ENCODE assay signal across 1 cellular context in genomic region chrX:68917799-68918198, GRCh38.
TF ChIP-seq lines count a peak whose summit lies in the region.

No MANE protein-coding gene starts in this region.

TF ChIP-seq in SK-N-SH, 30 proteins besides CTCF, POLR2A, EP300 and RAD21 (continued from another document):
- TF ChIP-seq ZBTB33 (IDR thresholded peaks at IDR 0.05; ENCODE audit: borderline replicate concordance, low read depth) (no peak), USF1 (IDR thresholded peaks at IDR 0.05; ENCODE audit: borderline replicate concordance, low read depth) (no peak), GATA2 (CRISPR knock-in tag; IDR thresholded peaks at IDR 0.05) (no peak), JUND (IDR thresholded peaks at IDR 0.05) (no peak), NRF1 (IDR thresholded peaks at IDR 0.05; ENCODE audit: low read depth, low read length) (no peak), TCF12 (IDR thresholded peaks at IDR 0.05) (no peak), RFX5 (IDR thresholded peaks at IDR 0.05; ENCODE audit: low read length) (no peak), CHD2 (IDR thresholded peaks at IDR 0.05; ENCODE audit: low read length, partially characterized antibody) (no peak), EZH2phosphoT487 (IDR thresholded peaks at IDR 0.05; ENCODE audit: borderline replicate concordance, low read depth) (no peak)
TF ChIP-seq in SK-N-SH: peak in this region for 0.
